Comparison of ENCODE assay signal across 22 cellular contexts in the genomic region with DNA sequence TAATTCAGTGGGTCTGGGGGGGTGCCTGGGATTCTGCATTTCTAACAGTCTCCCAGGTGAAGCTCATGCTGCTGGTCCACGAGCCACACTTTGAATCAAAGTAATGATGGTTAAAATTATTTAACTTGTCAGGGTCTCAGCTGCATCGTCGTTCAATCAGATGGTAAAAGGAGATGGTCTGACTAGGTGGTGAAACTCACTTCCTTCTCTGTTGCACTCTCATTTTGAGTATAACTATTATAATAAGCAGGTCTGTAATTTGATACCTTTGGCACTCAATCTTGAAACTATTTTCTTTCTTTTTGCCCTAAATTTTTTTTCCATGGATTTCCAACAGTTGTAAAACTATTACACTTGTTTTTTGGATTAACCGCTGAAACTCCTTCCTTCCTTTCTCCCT.
DNase-seq lines count a peak whose midpoint lies in the region; ATAC-seq, FAIRE-seq and TF ChIP-seq lines count a peak whose summit lies in the region.
"Had no signal": no experiment of that assay in that cellular context is flagged by ENCODE, and none has a peak within 500 bp of the region (broad histone marks: within the 10 kb centered on the region; RNA-seq: fewer than 3 reads in every experiment).

No MANE protein-coding gene starts in this region.

- no peaks in the 10 kb centered on the region for H3K27me3 Mint-ChIP-seq in activated T-helper 17 cell treated with anti-CD3 and anti-CD28 coated beads, Interleukin-2, amount 50 U/mL, for 72 hours

- peak overlapping the region; percentile 34 for H3K27ac Mint-ChIP-seq in activated T-helper 17 cell treated with anti-CD3 and anti-CD28 coated beads, Interleukin-2, amount 50 U/mL, for 72 hours
- H3K27ac Mint-ChIP-seq: CD14-positive monocyte had no signal

- TF ChIP-seq POLR2A in GM12891 (IDR thresholded peaks at IDR 0.05; ENCODE audit: low read depth, low read length), result no peak

- ATAC-seq in GM19043 (IDR thresholded peaks at IDR 0.05; ENCODE audit: low read depth, unreplicated experiment) (peak; percentile 53), HG02852 (IDR thresholded peaks at IDR 0.05; ENCODE audit: unreplicated experiment) (peak; percentile 60), HG03378 (IDR thresholded peaks at IDR 0.05; ENCODE audit: unreplicated experiment) (no peak)
- no peak for ATAC-seq in activated T-helper 17 cell treated with anti-CD3 and anti-CD28 coated beads, Interleukin-2, amount 50 U/mL, for 72 hours (replicated peaks)
- ATAC-seq: K562, PC-3 had no signal

- H3K4me3 Mint-ChIP-seq in activated T-helper 17 cell treated with anti-CD3 and anti-CD28 coated beads, Interleukin-2, amount 50 U/mL, for 72 hours, result no peak overlapping the region
- H3K4me3 Mint-ChIP-seq: CD14-positive monocyte had no signal

- peaks cover 10% of the 10 kb centered on the region for H3K9me3 Mint-ChIP-seq in activated T-helper 17 cell treated with anti-CD3 and anti-CD28 coated beads, Interleukin-2, amount 50 U/mL, for 72 hours

- no peaks in the 10 kb centered on the region for H3K36me3 Mint-ChIP-seq in activated T-helper 17 cell treated with anti-CD3 and anti-CD28 coated beads, Interleukin-2, amount 50 U/mL, for 72 hours (ENCODE audit: low read depth)

- no peaks in the 10 kb centered on the region for H3K4me1 Mint-ChIP-seq in activated T-helper 17 cell treated with anti-CD3 and anti-CD28 coated beads, Interleukin-2, amount 50 U/mL, for 72 hours
- H3K4me1 Mint-ChIP-seq: CD14-positive monocyte had no signal

- FAIRE-seq in GM12891 (lab: Jason Lieb, UNC), result peak; percentile 52
- FAIRE-seq: A204.1, K562 had no signal

- no peak for DNase-seq in GM12891 (ENCODE audit: insufficient read length, low spot score)
- DNase-seq in cerebellar nuclear complex (lab: John Stamatoyannopoulos, UW), result no peak
- no peak for DNase-seq in NCI-H82 (lab: John Stamatoyannopoulos, UW)
- no peak for DNase-seq in HK-2 (ENCODE audit: unreplicated experiment)
- DNase-seq: COR-L47; DMS153; EL; H7; NCI-H1092; NCI-H1694; NCI-H2107; NCI-H345; NCI-H526 treated with DMSO at 0.1 percent for 48 hours; NK-92 treated with Interleukin-12 subunit alpha and Interleukin-12 subunit beta, amount 100 ng/mL, for 24 hours; PC-3 had no signal

TF ChIP-seq in GM12891, 5 proteins besides CTCF, POLR2A, EP300 and RAD21:
- TF ChIP-seq POLR2AphosphoS5 (IDR thresholded peaks at IDR 0.05; ENCODE audit: low read depth, low read length) (no peak), SPI1 (IDR thresholded peaks at IDR 0.05; ENCODE audit: low read depth, low read length) (peak; percentile 77)

Comparison
In these comparisons a context has a peak if more than half of its experiments do, and no peak if none do; other contexts are left out.
1. ATAC-seq: peak in GM19043 (single experiment) and HG02852 (single experiment); none in activated T-helper 17 cell treated with anti-CD3 and anti-CD28 coated beads, Interleukin-2, amount 50 U/mL, for 72 hours (single experiment) and HG03378 (single experiment).